11 cellular contexts compared by ENCODE assay signal in genomic region chr11:98062714-98063113, GRCh38.
"Had no signal": no experiment of that assay in that cellular context is flagged by ENCODE, and none has a peak within 500 bp of the region (broad histone marks: within the 10 kb centered on the region; RNA-seq: fewer than 3 reads in every experiment).

No MANE protein-coding gene starts in this region.

- H3K36me3 ChIP-seq: HAP-1 had no signal

- H3K4me3 ChIP-seq: GM23248, GM23338, HAP-1 had no signal

- H3K4me3 Mint-ChIP-seq: GM23338, H9, HFFc6 had no signal

- H2AFZ ChIP-seq: GM23248 had no signal

- H3K9me3 Mint-ChIP-seq: GM23338, H9, HFFc6 had no signal

- DNase-seq: GM23248, GOT3, H7, H9, HCEC 1CT, HFFc6 had no signal

- H3K4me2 ChIP-seq: GM23338 had no signal

- H3K27ac Mint-ChIP-seq: GM23338, HFFc6 had no signal

- H3K4me1 Mint-ChIP-seq: H9 had no signal

- H3K9ac ChIP-seq: GM23248 had no signal

- FAIRE-seq: H1, H54 had no signal

- H3K27ac ChIP-seq: GM23248 had no signal

- H3K9me3 ChIP-seq: HAP-1 had no signal

- ATAC-seq: GM23338, HCT116 had no signal
